10 cellular contexts compared by ENCODE assay signal in genomic region chr16:30656388-30656787, GRCh38. TPM values are rescaled to one million over a fixed set of nuclear protein-coding genes. Genes with fewer than 3 reads are reported as not detected.
DNase-seq lines count a peak whose midpoint lies in the region; ATAC-seq and TF ChIP-seq lines count a peak whose summit lies in the region.
"Had no signal": no experiment of that assay in that cellular context is flagged by ENCODE, and none has a peak within 500 bp of the region (broad histone marks: within the 10 kb centered on the region; RNA-seq: fewer than 3 reads in every experiment).

No MANE protein-coding gene starts in this region.

- no peaks in the 10 kb centered on the region for H3K9me2 ChIP-seq in GM23248 (ENCODE audit: insufficient read depth)

- H3K27me3 ChIP-seq in GM23248 (replicated peaks; ENCODE audit: insufficient read depth), result no peaks in the 10 kb centered on the region
- no peaks in the 10 kb centered on the region for H3K27me3 ChIP-seq in esophagus muscularis mucosa
- H3K27me3 ChIP-seq: right atrium auricular region had no signal

- no peaks in the 10 kb centered on the region for H4K20me1 ChIP-seq in GM23248 (ENCODE audit: insufficient read depth)

- WGBS in GM23248 (ENCODE audit: low coverage in 1 of 2, low lambda C conversion rate in 2 of 2, missing lambda C conversion rate in 2 of 2), 2 experiments, result 96 to 98% methylated on average over 8 of the region's 8 CpGs
- 96% methylated on average over 8 of the region's 8 CpGs for WGBS in esophagus muscularis mucosa

- no peak for TF ChIP-seq CTCF in VCaP (conservative IDR thresholded peaks at IDR 0.05)
- no peak for TF ChIP-seq CTCF in esophagus muscularis mucosa (IDR thresholded peaks at IDR 0.05)

- H3F3A ChIP-seq in GM23248 (ENCODE audit: insufficient read depth), result peaks cover 18% of the 10 kb centered on the region

- no peak for TF ChIP-seq EP300 in esophagus muscularis mucosa (IDR thresholded peaks at IDR 0.05)

- DNase-seq in GM23248 (no peak), esophagus muscularis mucosa (ENCODE audit: extremely low spot score) (no peak), NCI-H1417 (lab: John Stamatoyannopoulos, UW) (no peak), hippocampal formation (lab: John Stamatoyannopoulos, UW) (no peak)
- DNase-seq: DMS 273 treated with DMSO at 0.1 percent for 48 hours, NCI-H510A had no signal

- peaks cover 7% of the 10 kb centered on the region; the same call in 1 of the 2 replicates for H3K36me3 ChIP-seq in GM23248 (ENCODE audit: low read depth)
- peaks cover 38 to 57% (median 53%) of the 10 kb centered on the region in 4 donors for H3K36me3 ChIP-seq in esophagus muscularis mucosa

- intact Hi-C loops in esophagus muscularis mucosa (cut with DNase I), result no loop called here

- TF ChIP-seq POLR2A in esophagus muscularis mucosa (IDR thresholded peaks at IDR 0.05; ENCODE audit: low read depth), result no peak

- H3K9me3 ChIP-seq in GM23248 (ENCODE audit: low read depth) (no peaks in the 10 kb centered on the region), esophagus muscularis mucosa (no peaks in the 10 kb centered on the region)
- H3K9me3 ChIP-seq: right atrium auricular region had no signal

- ATAC-seq in GM19324 (IDR thresholded peaks at IDR 0.05; ENCODE audit: low FRiP score, unreplicated experiment), result no peak

- in situ Hi-C loops in GM23248 (cut with MboI), result no loop called here

- H2AFZ ChIP-seq in GM23248, result no peak overlapping the region

- H3K79me2 ChIP-seq in GM23248 (ENCODE audit: insufficient read depth), result peaks cover 42% of the 10 kb centered on the region

- H3K4me1 ChIP-seq in GM23248 (ENCODE audit: insufficient read depth) (peaks cover 21% of the 10 kb centered on the region), esophagus muscularis mucosa (peaks cover 36 to 66% (median 60%) of the 10 kb centered on the region in 4 donors)

- H3K4me2 ChIP-seq in GM23248 (ENCODE audit: unreplicated experiment), result no peak overlapping the region

- H3K9ac ChIP-seq in GM23248, result no peak overlapping the region

- H3K4me3 ChIP-seq in GM23248 (no peak overlapping the region), esophagus muscularis mucosa (no peak overlapping the region), skin epidermis (no peak overlapping the region)
- H3K4me3 ChIP-seq: right atrium auricular region had no signal

- H3K27ac ChIP-seq in GM23248 (peak overlapping the region; percentile 86; the same call in 1 of the 2 replicates), VCaP (peak overlapping the region; percentile 95), esophagus muscularis mucosa (replicated peaks in 1 of 4) (peak overlapping the region; percentile 87 to 99 (median 98)), skin epidermis (peak overlapping the region in 14 of 21 experiments; percentile 70 to 100 (median 96))

RNA-seq across cellular contexts. Expression of gene FBRS, which starts 1.8 kb away (rescaled TPM):
- 13.9 and 14.2 TPM in 2 replicates for total RNA-seq in GM23248 (2014; rRNA removed; shearing (Covaris generic))
- 5.8 and 7.6 TPM in 2 replicates for polyA plus RNA-seq in GM23248 (2016; fragmentation: Nextera tagmentation; extraction: Ambion mirVana)
- 10 to 100 TPM; 26.2 to 63.4 (median 37.8) TPM for total RNA-seq in esophagus muscularis mucosa

RNA-seq across cellular contexts. Expression of gene PRR14, which starts 5.6 kb away (rescaled TPM):
- total RNA-seq in GM23248 (2014; rRNA removed; shearing (Covaris generic)), result 5.6 and 7.2 TPM in 2 replicates
- polyA plus RNA-seq in GM23248 (2016; fragmentation: Nextera tagmentation; extraction: Ambion mirVana), result 15.2 and 18.0 TPM in 2 replicates
- 10 to 100 TPM; 30.3 to 54.0 (median 41.2) TPM for total RNA-seq in esophagus muscularis mucosa

RNA-seq across cellular contexts. Expression of gene SRCAP, which starts 42.6 kb away (rescaled TPM):
- 9.1 and 14.3 TPM in 2 replicates for total RNA-seq in GM23248 (2014; rRNA removed; shearing (Covaris generic))
- 22.8 and 23.7 TPM in 2 replicates for polyA plus RNA-seq in GM23248 (2016; fragmentation: Nextera tagmentation; extraction: Ambion mirVana)
- 10 to 100 TPM; 31.6 to 59.3 (median 41.0) TPM for total RNA-seq in esophagus muscularis mucosa

RNA-seq across cellular contexts. Expression of gene ZNF689, which starts 46.2 kb away (rescaled TPM):
- 5.7 TPM in 2 replicates for total RNA-seq in GM23248 (2014; rRNA removed; shearing (Covaris generic))
- polyA plus RNA-seq in GM23248 (2016; fragmentation: Nextera tagmentation; extraction: Ambion mirVana), result 4.8 and 5.1 TPM in 2 replicates
- total RNA-seq in esophagus muscularis mucosa, result 10 to 100 TPM in 3 of 4 donors, 1 to 10 TPM in 1; 9.1 to 14.5 (median 13.9) TPM
